ENCODE assay signal across 28 cellular contexts in the genomic region with DNA sequence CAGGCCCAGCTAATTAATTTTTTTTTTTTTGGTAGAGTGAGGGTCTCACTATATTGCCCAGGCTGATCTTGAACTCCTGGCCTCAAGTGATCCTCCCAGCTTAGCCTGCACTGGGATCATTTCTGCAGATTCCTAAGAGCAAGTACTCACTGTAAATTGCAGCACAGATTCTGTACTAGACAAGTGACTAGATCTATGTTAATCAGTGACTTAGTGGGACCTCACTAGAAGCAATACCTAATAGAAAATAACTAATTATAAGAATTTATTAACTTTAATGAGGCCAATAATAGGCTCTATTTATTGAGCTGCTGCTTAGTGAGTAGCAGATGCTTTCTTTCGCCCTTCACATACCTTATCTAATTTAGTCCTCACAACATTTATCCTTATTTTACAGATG. TPM values are rescaled to one million over a fixed set of nuclear protein-coding genes. Genes with fewer than 3 reads are reported as not detected.
DNase-seq lines count a peak whose midpoint lies in the region; ATAC-seq and TF ChIP-seq lines count a peak whose summit lies in the region.
"Had no signal": no experiment of that assay in that cellular context is flagged by ENCODE, and none has a peak within 500 bp of the region (broad histone marks: within the 10 kb centered on the region; RNA-seq: fewer than 3 reads in every experiment).

No MANE protein-coding gene starts in this region.

- H3K27me3 ChIP-seq in ascending aorta (no peaks in the 10 kb centered on the region), tibial nerve (no peaks in the 10 kb centered on the region)
- H3K27me3 ChIP-seq: cardiac muscle cell, gastrocnemius medialis, hepatocyte, neutrophil had no signal

- WGBS in tibial nerve, 2 donors = 100% methylated on average over 1 of the region's 1 CpG

- intact Hi-C loops in ascending aorta (cut with DNase I) = no loop called here

- no peak overlapping the region for H3K4me3 ChIP-seq in ascending aorta
- H3K4me3 ChIP-seq in tibial nerve = no peak overlapping the region
- H3K4me3 ChIP-seq: cardiac muscle cell, gastrocnemius medialis, hepatocyte, psoas muscle had no signal

- ATAC-seq in GM18511 (IDR thresholded peaks at IDR 0.05; ENCODE audit: unreplicated experiment) = peak; percentile 46
- peak; percentile 23 for ATAC-seq in GM21529 (IDR thresholded peaks at IDR 0.05; ENCODE audit: unreplicated experiment)
- peak; percentile 49 for ATAC-seq in HG03139 (IDR thresholded peaks at IDR 0.05; ENCODE audit: unreplicated experiment)
- no peak for ATAC-seq in stimulated activated effector memory CD8-positive, alpha-beta T cell treated with anti-CD3 and anti-CD28 coated beads, Interleukin-12 subunit alpha, Interleukin-12 subunit beta, amount 100 ng/mL, for 72 hours
- ATAC-seq: gastrocnemius medialis, psoas muscle, Right ventricle myocardium inferior had no signal

- H3K27ac Mint-ChIP-seq in stimulated activated effector memory CD8-positive, alpha-beta T cell treated with anti-CD3 and anti-CD28 coated beads, Interleukin-12 subunit alpha, Interleukin-12 subunit beta, amount 100 ng/mL, for 72 hours = no peak overlapping the region
- H3K27ac Mint-ChIP-seq: activated CD4-positive, alpha-beta T cell treated with anti-CD3 and anti-CD28 coated beads, Interleukin-2, amount 10 ng/mL, durations not matched to agents 7 days and 5 days; activated naive CD4-positive, alpha-beta T cell treated with anti-CD3 and anti-CD28 coated beads, Interleukin-2, amount 50 U/mL, for 24 hours; CD4-positive, alpha-beta T cell; dendritic cell treated with granulocyte-macrophage colony-stimulating factor and Interleukin-4, amounts not matched to agents 40 ng/mL and 50 ng/mL, for 4 days; T-helper 2 cell treated with Interferon-gamma antibody and Interleukin-4, amounts not matched to agents 5 μg/mL and 100 μg/mL, for 36 hours had no signal

- DNase-seq in ascending aorta (ENCODE audit: low spot score in 2 of 2) (no peak), tibial nerve (ENCODE audit: low spot score in 2 of 2) (no peak), DMS79 treated with DMSO at 0.1 percent for 48 hours (lab: John Stamatoyannopoulos, UW) (no peak), HuH-7.5 (ENCODE audit: low spot score) (no peak)
- DNase-seq in stimulated activated effector memory CD8-positive, alpha-beta T cell treated with anti-CD3 and anti-CD28 coated beads, Interleukin-12 subunit alpha, Interleukin-12 subunit beta, amount 100 ng/mL, for 72 hours (ENCODE audit: low spot score in 2 of 2) = no peak
- DNase-seq: activated CD4-positive, alpha-beta T cell treated with anti-CD3 and anti-CD28 coated beads, Interleukin-2, amount 10 ng/mL, durations not matched to agents 7 days and 5 days; CD4-positive, alpha-beta T cell; gastrocnemius medialis; H7; mesendoderm; NCI-H1092; NCI-H1930; NCI-H748 treated with DMSO at 0.1 percent for 48 hours; OCI-M1; psoas muscle; stimulated activated CD8-positive, alpha-beta memory T cell treated with anti-CD3 and anti-CD28 coated beads, Interleukin-4, amount 100 ng/mL, for 48 hours had no signal

- H3K9me3 ChIP-seq in ascending aorta = no peaks in the 10 kb centered on the region
- H3K9me3 ChIP-seq in tibial nerve = no peaks in the 10 kb centered on the region
- H3K9me3 ChIP-seq: gastrocnemius medialis, neutrophil, psoas muscle had no signal

- H3K36me3 ChIP-seq in ascending aorta (no peaks in the 10 kb centered on the region), tibial nerve (no peaks in the 10 kb centered on the region)
- H3K36me3 ChIP-seq: cardiac muscle cell, gastrocnemius medialis, neutrophil had no signal

- no peak for TF ChIP-seq POLR2A in tibial nerve (IDR thresholded peaks at IDR 0.05)

- peaks cover 4% of the 10 kb centered on the region for H3K36me3 Mint-ChIP-seq in stimulated activated effector memory CD8-positive, alpha-beta T cell treated with anti-CD3 and anti-CD28 coated beads, Interleukin-12 subunit alpha, Interleukin-12 subunit beta, amount 100 ng/mL, for 72 hours
- H3K36me3 Mint-ChIP-seq: activated naive CD4-positive, alpha-beta T cell treated with anti-CD3 and anti-CD28 coated beads, Interleukin-2, amount 50 U/mL, for 24 hours had no signal

- H3K4me1 Mint-ChIP-seq in stimulated activated effector memory CD8-positive, alpha-beta T cell treated with anti-CD3 and anti-CD28 coated beads, Interleukin-12 subunit alpha, Interleukin-12 subunit beta, amount 100 ng/mL, for 72 hours = no peaks in the 10 kb centered on the region
- H3K4me1 Mint-ChIP-seq: activated naive CD4-positive, alpha-beta T cell treated with anti-CD3 and anti-CD28 coated beads, Interleukin-2, amount 50 U/mL, for 24 hours had no signal

- H3K4me1 ChIP-seq in ascending aorta (peaks cover 0 to 47% of the 10 kb centered on the region in 2 donors), tibial nerve (peaks cover 0 to 61% (median 15%) of the 10 kb centered on the region in 4 donors)

- TF ChIP-seq EP300 in tibial nerve (IDR thresholded peaks at IDR 0.05) = no peak

- TF ChIP-seq CTCF in ascending aorta (IDR thresholded peaks at IDR 0.05) (no peak), tibial nerve (IDR thresholded peaks at IDR 0.05) (no peak)

- H3K27ac ChIP-seq in ascending aorta = peak overlapping the region; percentile 61 to 62
- no peak overlapping the region for H3K27ac ChIP-seq in tibial nerve
- H3K27ac ChIP-seq: cardiac muscle cell, gastrocnemius medialis, hepatocyte, neutrophil, psoas muscle had no signal

- no peak overlapping the region for H3K4me3 Mint-ChIP-seq in stimulated activated effector memory CD8-positive, alpha-beta T cell treated with anti-CD3 and anti-CD28 coated beads, Interleukin-12 subunit alpha, Interleukin-12 subunit beta, amount 100 ng/mL, for 72 hours
- H3K4me3 Mint-ChIP-seq: activated CD4-positive, alpha-beta T cell treated with anti-CD3 and anti-CD28 coated beads, Interleukin-2, amount 10 ng/mL, durations not matched to agents 7 days and 5 days; activated naive CD4-positive, alpha-beta T cell treated with anti-CD3 and anti-CD28 coated beads, Interleukin-2, amount 50 U/mL, for 24 hours; CD4-positive, alpha-beta T cell; dendritic cell treated with granulocyte-macrophage colony-stimulating factor and Interleukin-4, amounts not matched to agents 40 ng/mL and 50 ng/mL, for 4 days; T-helper 2 cell treated with Interferon-gamma antibody and Interleukin-4, amounts not matched to agents 5 μg/mL and 100 μg/mL, for 36 hours had no signal

- H3K9me3 Mint-ChIP-seq in stimulated activated effector memory CD8-positive, alpha-beta T cell treated with anti-CD3 and anti-CD28 coated beads, Interleukin-12 subunit alpha, Interleukin-12 subunit beta, amount 100 ng/mL, for 72 hours = no peaks in the 10 kb centered on the region
- H3K9me3 Mint-ChIP-seq: activated CD4-positive, alpha-beta T cell treated with anti-CD3 and anti-CD28 coated beads, Interleukin-2, amount 10 ng/mL, durations not matched to agents 7 days and 5 days; activated naive CD4-positive, alpha-beta T cell treated with anti-CD3 and anti-CD28 coated beads, Interleukin-2, amount 50 U/mL, for 24 hours; CD4-positive, alpha-beta T cell; dendritic cell treated with granulocyte-macrophage colony-stimulating factor and Interleukin-4, amounts not matched to agents 40 ng/mL and 50 ng/mL, for 4 days; T-helper 2 cell treated with Interferon-gamma antibody and Interleukin-4, amounts not matched to agents 5 μg/mL and 100 μg/mL, for 36 hours had no signal

RNA-seq across cellular contexts. Expression of a gene that starts 10.7 kb away (rescaled TPM):
- total RNA-seq in ascending aorta (16.8 TPM), tibial nerve (1 to 10 TPM in 1 of 4 donors, under 1 TPM in 1, not detected in 2; 0.90 to 2.7 TPM)
- total RNA-seq: A172; cardiac muscle cell; CD4-positive, alpha-beta T cell; G401; gastrocnemius medialis had no signal

RNA-seq across cellular contexts. Expression of a gene that starts 11.8 kb away (rescaled TPM):
- total RNA-seq in ascending aorta = 82.8 TPM
- 10 to 100 TPM; 83.5 to 99.6 (median 94.2) TPM for total RNA-seq in tibial nerve

Comparison
In these comparisons a context has a peak if more than half of its experiments do, and no peak if none do; other contexts are left out.
1. H3K27ac ChIP-seq: peak in ascending aorta (2 of 2); none in tibial nerve (0 of 4).